Comparison of ENCODE assay signal across 32 cellular contexts in genomic region chr9:119412399-119412798, GRCh38. TPM values are rescaled to one million over a fixed set of nuclear protein-coding genes. Genes with fewer than 3 reads are reported as not detected.
DNase-seq lines count a peak whose midpoint lies in the region; ATAC-seq and TF ChIP-seq lines count a peak whose summit lies in the region.
"Had no signal": no experiment of that assay in that cellular context is flagged by ENCODE, and none has a peak within 500 bp of the region (broad histone marks: within the 10 kb centered on the region; RNA-seq: fewer than 3 reads in every experiment).

No MANE protein-coding gene starts in this region.

- H3K9ac ChIP-seq in endodermal cell (ENCODE audit: extremely low read depth, low read length, poor library complexity, severe bottlenecking): no peak overlapping the region
- H3K9ac ChIP-seq: BLaER1 treated with 17β-estradiol and CSF1 and Interleukin-3, amounts not matched to agents 10 nM and 100 nM had no signal

- H3K4me3 Mint-ChIP-seq in endodermal cell (no peak overlapping the region), mesothelial cell of epicardium (no peak overlapping the region)
- H3K4me3 Mint-ChIP-seq: activated naive CD8-positive, alpha-beta T cell treated with anti-CD3 and anti-CD28 coated beads, Interleukin-2, amount 10 ng/mL, durations not matched to agents 7 days and 5 days; activated T-cell treated with anti-CD3 and anti-CD28 coated beads, Interleukin-2, amount 50 U/mL, for 4 hours; HFFc6; natural killer cell; stimulated activated memory B cell treated with anti-CD40 and anti-IgM and Interleukin-4, amounts not matched to agents 10 μg/mL and 1 μg/mL and 100 μg/mL, for 72 hours had no signal

- TF ChIP-seq CTCF in RWPE2 (IDR thresholded peaks at IDR 0.05; ENCODE audit: poor library complexity, severe bottlenecking): no peak
- peak; percentile 59 for TF ChIP-seq CTCF in endodermal cell (conservative IDR thresholded peaks at IDR 0.05)
- TF ChIP-seq CTCF in mesothelial cell of epicardium (IDR thresholded peaks at IDR 0.05; ENCODE audit: unreplicated experiment): no peak

- H3K27me3 ChIP-seq in H7 (ENCODE audit: control insufficient read depth, insufficient read depth, low read length) (no peaks in the 10 kb centered on the region), RWPE2 (ENCODE audit: insufficient read depth, poor library complexity, severe bottlenecking) (no peaks in the 10 kb centered on the region), endodermal cell (ENCODE audit: control insufficient read depth, insufficient read depth, low read length, poor library complexity, severe bottlenecking) (no peaks in the 10 kb centered on the region)
- H3K27me3 ChIP-seq: BLaER1 treated with 17β-estradiol and CSF1 and Interleukin-3, amounts not matched to agents 10 nM and 100 nM; SJCRH30; upper lobe of left lung had no signal

- H3K27me3 Mint-ChIP-seq in endodermal cell (ENCODE audit: insufficient read depth) (peaks cover 3% of the 10 kb centered on the region), mesothelial cell of epicardium (ENCODE audit: low read depth) (peaks cover 2% of the 10 kb centered on the region)
- H3K27me3 Mint-ChIP-seq: activated naive CD8-positive, alpha-beta T cell treated with anti-CD3 and anti-CD28 coated beads, Interleukin-2, amount 10 ng/mL, durations not matched to agents 7 days and 5 days; stimulated activated memory B cell treated with anti-CD40 and anti-IgM and Interleukin-4, amounts not matched to agents 10 μg/mL and 1 μg/mL and 100 μg/mL, for 72 hours had no signal

- no peaks in the 10 kb centered on the region for H3K36me3 Mint-ChIP-seq in endodermal cell (ENCODE audit: low read depth)
- peaks cover 5% of the 10 kb centered on the region for H3K36me3 Mint-ChIP-seq in mesothelial cell of epicardium
- H3K36me3 Mint-ChIP-seq: activated naive CD8-positive, alpha-beta T cell treated with anti-CD3 and anti-CD28 coated beads, Interleukin-2, amount 10 ng/mL, durations not matched to agents 7 days and 5 days; natural killer cell; stimulated activated memory B cell treated with anti-CD40 and anti-IgM and Interleukin-4, amounts not matched to agents 10 μg/mL and 1 μg/mL and 100 μg/mL, for 72 hours had no signal

- H3K4me3 ChIP-seq in H7 (ENCODE audit: insufficient read depth, low read depth, low read length): no peak overlapping the region
- no peak overlapping the region for H3K4me3 ChIP-seq in RWPE2 (ENCODE audit: severe bottlenecking)
- no peak overlapping the region for H3K4me3 ChIP-seq in endodermal cell (ENCODE audit: low read length)
- H3K4me3 ChIP-seq: BLaER1 treated with 17β-estradiol and CSF1 and Interleukin-3, amounts not matched to agents 10 nM and 100 nM; lower lobe of right lung; mucosa of descending colon; SJCRH30; skin epidermis; upper lobe of left lung had no signal

- H3K27ac ChIP-seq in RWPE2 (ENCODE audit: poor library complexity, severe bottlenecking) (no peak overlapping the region), endodermal cell (ENCODE audit: low read depth, low read length) (no peak overlapping the region)
- H3K27ac ChIP-seq: BLaER1 treated with 17β-estradiol and CSF1 and Interleukin-3, amounts not matched to agents 10 nM and 100 nM; lower lobe of right lung; SJCRH30; skin epidermis; upper lobe of left lung had no signal

- H3K4me1 Mint-ChIP-seq in endodermal cell (no peaks in the 10 kb centered on the region), mesothelial cell of epicardium (peaks cover 16% of the 10 kb centered on the region)
- H3K4me1 Mint-ChIP-seq: activated naive CD8-positive, alpha-beta T cell treated with anti-CD3 and anti-CD28 coated beads, Interleukin-2, amount 10 ng/mL, durations not matched to agents 7 days and 5 days; natural killer cell; stimulated activated memory B cell treated with anti-CD40 and anti-IgM and Interleukin-4, amounts not matched to agents 10 μg/mL and 1 μg/mL and 100 μg/mL, for 72 hours had no signal

- 85 to 92% methylated on average over 3 to 4 of the region's 4 CpGs for WGBS in endodermal cell (ENCODE audit: insufficient coverage in 1 of 2, insufficient read length in 1 of 2), 2 experiments

- ATAC-seq in RWPE2 (ENCODE audit: low read depth): peak; percentile 46
- ATAC-seq: activated T-cell treated with anti-CD3 and anti-CD28 coated beads, Interleukin-2, amount 50 U/mL, for 4 hours; lower lobe of right lung; mucosa of descending colon; natural killer cell; stimulated activated memory B cell treated with anti-CD40 and anti-IgM and Interleukin-4, amounts not matched to agents 10 μg/mL and 1 μg/mL and 100 μg/mL, for 72 hours had no signal

- H3K9me3 ChIP-seq in RWPE2 (ENCODE audit: severe bottlenecking): no peaks in the 10 kb centered on the region
- H3K9me3 ChIP-seq in endodermal cell (ENCODE audit: control insufficient read depth, low read length): no peaks in the 10 kb centered on the region
- H3K9me3 ChIP-seq: lower lobe of right lung, mucosa of descending colon, SJCRH30, upper lobe of left lung had no signal

- H3K4me1 ChIP-seq in RWPE2 (ENCODE audit: insufficient read depth, poor library complexity, severe bottlenecking) (no peaks in the 10 kb centered on the region), endodermal cell (ENCODE audit: control insufficient read depth, insufficient read depth, low read length) (no peaks in the 10 kb centered on the region)
- H3K4me1 ChIP-seq: BLaER1 treated with 17β-estradiol and CSF1 and Interleukin-3, amounts not matched to agents 10 nM and 100 nM; lower lobe of right lung; SJCRH30; upper lobe of left lung had no signal

- H3K36me3 ChIP-seq in H7 (replicated peaks; ENCODE audit: control insufficient read depth, insufficient read depth, low read length): no peaks in the 10 kb centered on the region
- H3K36me3 ChIP-seq in RWPE2 (ENCODE audit: low read depth): no peaks in the 10 kb centered on the region
- H3K36me3 ChIP-seq in endodermal cell (ENCODE audit: control insufficient read depth, insufficient read depth, low read length): no peaks in the 10 kb centered on the region
- H3K36me3 ChIP-seq: BLaER1 treated with 17β-estradiol and CSF1 and Interleukin-3, amounts not matched to agents 10 nM and 100 nM; lower lobe of right lung; SJCRH30; upper lobe of left lung had no signal

- DNase-seq in H7 (peak; percentile 3), RWPE2 (ENCODE audit: low spot score) (no peak), endodermal cell (peak; percentile 55), mesothelial cell of epicardium (ENCODE audit: low spot score in 2 of 2, unreplicated experiment in 2 of 2) (peak in 1 of 2 experiments; percentile 39), NCI-H1436 (lab: John Stamatoyannopoulos, UW) (no peak), A172 (ENCODE audit: low spot score) (no peak)
- no peak for DNase-seq in activated CD4-positive, CD25-positive, alpha-beta regulatory T cell (lab: John Stamatoyannopoulos, UW)
- DNase-seq: activated CD4-positive, alpha-beta T cell treated with anti-CD3 and anti-CD28 coated beads, Interleukin-2, amount 50 U/mL, for 1 hour; activated gamma-delta T cell treated with Interleukin-2 at 50 U/mL for 16 hours; activated naive CD8-positive, alpha-beta T cell treated with anti-CD3 and anti-CD28 coated beads, Interleukin-2, amount 10 ng/mL, durations not matched to agents 7 days and 5 days; activated T-cell treated with anti-CD3 and anti-CD28 coated beads, Interleukin-2, amount 50 U/mL, for 4 hours; aorta; DMS53; effector memory CD4-positive, alpha-beta T cell; head of caudate nucleus; HFFc6; kidney glomerular epithelial cell; lower lobe of right lung; mucosa of descending colon; natural killer cell; NCI-H1105; NCI-H2029 treated with DMSO at 0.1 percent for 48 hours; NCI-H748 treated with DMSO at 0.1 percent for 48 hours; occipital lobe; SJCRH30; T1000; upper lobe of left lung had no signal

- H3K9me3 Mint-ChIP-seq in endodermal cell (no peaks in the 10 kb centered on the region), mesothelial cell of epicardium (peaks cover 11% of the 10 kb centered on the region)

- H3K27ac Mint-ChIP-seq in endodermal cell (no peak overlapping the region), mesothelial cell of epicardium (peak overlapping the region; percentile 26)
- H3K27ac Mint-ChIP-seq: activated naive CD8-positive, alpha-beta T cell treated with anti-CD3 and anti-CD28 coated beads, Interleukin-2, amount 10 ng/mL, durations not matched to agents 7 days and 5 days; HFFc6; natural killer cell; stimulated activated memory B cell treated with anti-CD40 and anti-IgM and Interleukin-4, amounts not matched to agents 10 μg/mL and 1 μg/mL and 100 μg/mL, for 72 hours had no signal

RNA-seq across cellular contexts. Expression of gene BRINP1, which starts 43.2 kb away (rescaled TPM):
- 14.4 and 15.7 TPM in 2 replicates for total RNA-seq in H7 (2014; rRNA removed; shearing (Covaris generic))
- total RNA-seq in endodermal cell: 1 to 10 TPM; 6.3 to 9.6 TPM
- 3.8 TPM for polyA plus RNA-seq in endodermal cell (2013, experiment 1 of 2)
- polyA plus RNA-seq in endodermal cell (2013, experiment 2 of 2): 2.0 TPM
- 11.4 to 13.2 TPM (median 13.0 TPM) in 3 replicates for total RNA-seq in mesothelial cell of epicardium
- total RNA-seq in A172 (2014; rRNA removed; shearing (Covaris generic)): not detected in 2 replicates
- total RNA-seq: activated naive CD8-positive, alpha-beta T cell treated with anti-CD3 and anti-CD28 coated beads, Interleukin-2, amount 10 ng/mL, durations not matched to agents 7 days and 5 days; activated T-cell treated with anti-CD3 and anti-CD28 coated beads, Interleukin-2, amount 50 U/mL, for 4 hours; HFFc6; HT1080; natural killer cell; pulmonary artery endothelial cell had no signal

Comparison
In these comparisons a context has a peak if more than half of its experiments do, and no peak if none do; other contexts are left out.
1. DNase-seq: peak in H7 (single experiment) and endodermal cell (single experiment); none in RWPE2 (single experiment), NCI-H1436 (single experiment), A172 (single experiment) and activated CD4-positive, CD25-positive, alpha-beta regulatory T cell (0 of 4).